Comparison of ENCODE assay signal across 9 cellular contexts in the genomic region with DNA sequence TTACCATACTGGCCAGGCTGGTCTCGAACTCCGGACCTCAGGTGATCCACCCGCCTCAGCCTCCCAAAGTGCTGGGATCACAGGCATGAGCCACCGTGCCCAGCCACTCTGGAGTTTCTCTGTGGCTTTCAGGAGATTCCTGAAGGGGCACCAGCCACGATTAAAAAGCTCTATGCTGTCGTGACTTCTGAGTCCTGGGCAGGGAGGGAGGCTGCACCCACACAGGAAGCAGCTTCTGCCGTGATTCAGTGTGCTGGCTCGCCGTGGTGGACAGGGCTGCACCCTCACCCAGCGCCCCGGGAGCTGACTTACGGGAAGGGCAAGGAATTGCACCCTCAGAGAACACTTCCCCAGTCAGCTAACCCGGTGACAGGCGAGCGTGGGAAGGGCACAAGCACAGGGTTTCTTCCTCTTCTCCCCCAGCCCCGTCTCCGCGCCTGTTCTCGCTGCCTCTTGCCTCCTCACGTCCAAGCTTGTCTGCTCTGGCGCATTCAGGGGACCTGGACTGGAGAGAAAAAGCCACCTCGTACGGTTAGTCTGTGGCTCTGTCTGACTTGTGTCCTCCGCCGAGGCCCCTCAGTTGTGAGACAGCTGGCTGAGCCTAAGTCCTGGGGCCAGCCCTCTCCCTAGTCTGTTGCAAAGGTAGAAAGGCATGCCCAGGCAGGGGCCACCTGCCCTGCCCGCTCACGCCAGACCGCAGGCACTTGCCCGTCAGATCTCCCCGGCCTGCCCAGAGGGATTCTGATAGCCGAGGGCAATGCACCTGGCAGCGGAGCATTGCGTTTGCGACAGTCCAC.
DNase-seq lines count a peak whose midpoint lies in the region; ATAC-seq and TF ChIP-seq lines count a peak whose summit lies in the region.
"Had no signal": no experiment of that assay in that cellular context is flagged by ENCODE, and none has a peak within 500 bp of the region (broad histone marks: within the 10 kb centered on the region; RNA-seq: fewer than 3 reads in every experiment).

No MANE protein-coding gene starts in this region.

- H3K27me3 ChIP-seq in HUES6 (ENCODE audit: control insufficient read depth, insufficient read depth, low read length) (peaks cover 16% of the 10 kb centered on the region; the same call in 1 of the 2 replicates), right atrium auricular region (no peaks in the 10 kb centered on the region)

- no peaks in the 10 kb centered on the region for H3K36me3 ChIP-seq in HUES6 (ENCODE audit: control insufficient read depth, insufficient read depth, low read length)
- H3K36me3 ChIP-seq in right atrium auricular region = no peaks in the 10 kb centered on the region

- H3K4me3 ChIP-seq in HUES6 (ENCODE audit: low read depth, low read length) (no peak overlapping the region), right atrium auricular region (no peak overlapping the region)
- H3K4me3 ChIP-seq: SK-N-MC had no signal

- peak overlapping the region; percentile 45 for H3K9ac ChIP-seq in HUES6 (ENCODE audit: low read length)

- H3K27me3 Mint-ChIP-seq in stimulated activated naive B cell treated with anti-CD40 and anti-IgM and Interleukin-4, amounts not matched to agents 10 μg/mL and 1 μg/mL and 100 μg/mL, for 72 hours = peaks cover 0 to 21% of the 10 kb centered on the region in 2 donors
- peaks cover 12% of the 10 kb centered on the region for H3K27me3 Mint-ChIP-seq in activated T-helper 17 cell treated with anti-CD3 and anti-CD28 coated beads, Interleukin-2, amount 50 U/mL, for 72 hours

- peak; percentile 93 for DNase-seq in SW480 (ENCODE audit: low spot score)
- DNase-seq in right atrium auricular region (ENCODE audit: low spot score) = peak; percentile 72
- DNase-seq in stimulated activated naive B cell treated with anti-CD40 and anti-IgM and Interleukin-4, amounts not matched to agents 10 μg/mL and 1 μg/mL and 100 μg/mL, for 72 hours = peak; percentile 11
- no peak for DNase-seq in NCI-H187 treated with DMSO at 0.1 percent for 48 hours (lab: John Stamatoyannopoulos, UW)
- DNase-seq in GM13976 (ENCODE audit: low spot score) = no peak
- DNase-seq in midbrain (lab: John Stamatoyannopoulos, UW) = no peak

- in situ Hi-C loops in GM13976 (cut with MboI; ENCODE audit: low sequenced_read_pairs, unreplicated experiment) = no loop called here

- H3K9me3 ChIP-seq in HUES6 (ENCODE audit: control insufficient read depth, insufficient read depth, low read depth, low read length) (no peaks in the 10 kb centered on the region), right atrium auricular region (no peaks in the 10 kb centered on the region)

- peaks cover 33 to 41% of the 10 kb centered on the region in 2 donors for H3K4me1 Mint-ChIP-seq in stimulated activated naive B cell treated with anti-CD40 and anti-IgM and Interleukin-4, amounts not matched to agents 10 μg/mL and 1 μg/mL and 100 μg/mL, for 72 hours
- peaks cover 9% of the 10 kb centered on the region for H3K4me1 Mint-ChIP-seq in activated T-helper 17 cell treated with anti-CD3 and anti-CD28 coated beads, Interleukin-2, amount 50 U/mL, for 72 hours

- ATAC-seq in stimulated activated naive B cell treated with anti-CD40 and anti-IgM and Interleukin-4, amounts not matched to agents 10 μg/mL and 1 μg/mL and 100 μg/mL, for 72 hours (replicated peaks) = peak; percentile 6 to 13
- ATAC-seq in activated T-helper 17 cell treated with anti-CD3 and anti-CD28 coated beads, Interleukin-2, amount 50 U/mL, for 72 hours (replicated peaks) = no peak

- no peak overlapping the region for H3K27ac ChIP-seq in HUES6 (ENCODE audit: low read depth, low read length)
- H3K27ac ChIP-seq in right atrium auricular region = peak overlapping the region; percentile 75 to 84
- H3K27ac ChIP-seq: SK-N-MC had no signal

- no peaks in the 10 kb centered on the region for H3K9me3 Mint-ChIP-seq in stimulated activated naive B cell treated with anti-CD40 and anti-IgM and Interleukin-4, amounts not matched to agents 10 μg/mL and 1 μg/mL and 100 μg/mL, for 72 hours
- H3K9me3 Mint-ChIP-seq in activated T-helper 17 cell treated with anti-CD3 and anti-CD28 coated beads, Interleukin-2, amount 50 U/mL, for 72 hours = no peaks in the 10 kb centered on the region

- TF ChIP-seq CTCF in right atrium auricular region (IDR thresholded peaks at IDR 0.05) (no peak), GM13976 (IDR thresholded peaks at IDR 0.05; ENCODE audit: borderline replicate concordance, control extremely low read depth, extremely low read depth, insufficient read depth, missing control alignments) (no peak)

- H3K36me3 Mint-ChIP-seq in stimulated activated naive B cell treated with anti-CD40 and anti-IgM and Interleukin-4, amounts not matched to agents 10 μg/mL and 1 μg/mL and 100 μg/mL, for 72 hours = peaks cover 11 to 15% of the 10 kb centered on the region in 2 donors
- H3K36me3 Mint-ChIP-seq in activated T-helper 17 cell treated with anti-CD3 and anti-CD28 coated beads, Interleukin-2, amount 50 U/mL, for 72 hours (ENCODE audit: low read depth) = peaks cover 11% of the 10 kb centered on the region

- H3K4me3 Mint-ChIP-seq in stimulated activated naive B cell treated with anti-CD40 and anti-IgM and Interleukin-4, amounts not matched to agents 10 μg/mL and 1 μg/mL and 100 μg/mL, for 72 hours = peak overlapping the region; percentile 12 to 65
- no peak overlapping the region for H3K4me3 Mint-ChIP-seq in activated T-helper 17 cell treated with anti-CD3 and anti-CD28 coated beads, Interleukin-2, amount 50 U/mL, for 72 hours

- H3K27ac Mint-ChIP-seq in stimulated activated naive B cell treated with anti-CD40 and anti-IgM and Interleukin-4, amounts not matched to agents 10 μg/mL and 1 μg/mL and 100 μg/mL, for 72 hours = no peak overlapping the region
- no peak overlapping the region for H3K27ac Mint-ChIP-seq in activated T-helper 17 cell treated with anti-CD3 and anti-CD28 coated beads, Interleukin-2, amount 50 U/mL, for 72 hours

- H3K4me1 ChIP-seq in HUES6 (ENCODE audit: control insufficient read depth, insufficient read depth, low read length) = peaks cover 58% of the 10 kb centered on the region
- peaks cover 0 to 54% of the 10 kb centered on the region in 2 donors for H3K4me1 ChIP-seq in right atrium auricular region

Comparison
In these comparisons a context has a peak if more than half of its experiments do, and no peak if none do; other contexts are left out.
1. DNase-seq: peak in SW480 (single experiment), right atrium auricular region (single experiment) and stimulated activated naive B cell treated with anti-CD40 and anti-IgM and Interleukin-4, amounts not matched to agents 10 μg/mL and 1 μg/mL and 100 μg/mL, for 72 hours (single experiment); none in NCI-H187 treated with DMSO at 0.1 percent for 48 hours (single experiment), GM13976 (single experiment) and midbrain (single experiment).